Comparison of ENCODE assay signal across 8 cellular contexts in genomic region chr20:40688129-40689099, GRCh38. TPM values are rescaled to one million over a fixed set of nuclear protein-coding genes. Genes with fewer than 3 reads are reported as not detected.
DNase-seq lines count a peak whose midpoint lies in the region; ATAC-seq lines count a peak whose summit lies in the region.

No MANE protein-coding gene starts in this region.

- H3K9ac ChIP-seq in NT2/D1 (ENCODE audit: insufficient read length, low read depth) (peak overlapping the region; percentile 84), endocrine pancreas (ENCODE audit: control insufficient read depth, insufficient read depth, low read length) (peak overlapping the region; percentile 76), muscle layer of colon (ENCODE audit: low read length) (no peak overlapping the region)

- H3K27me3 Mint-ChIP-seq in CD8-positive, alpha-beta memory T cell, result peaks cover 64 to 85% of the 10 kb centered on the region in 2 donors

- H3K4me1 Mint-ChIP-seq in CD8-positive, alpha-beta memory T cell, result peaks cover 0 to 39% (median 13%) of the 10 kb centered on the region in 3 donors

- H3K27ac Mint-ChIP-seq in CD8-positive, alpha-beta memory T cell, result no peak overlapping the region

- H3K9me3 Mint-ChIP-seq in CD8-positive, alpha-beta memory T cell, result no peaks in the 10 kb centered on the region

- DNase-seq in CD8-positive, alpha-beta memory T cell, result no peak
- no peak for DNase-seq in NT2/D1 (ENCODE audit: low read depth, low spot score)
- no peak for DNase-seq in SIG-M5 treated with dmso at 0.1 percent for 504 hours (lab: John Stamatoyannopoulos, UW; ENCODE audit: unreplicated experiment)
- DNase-seq in iPS-NIHi11 (ENCODE audit: low spot score), result no peak

- no peaks in the 10 kb centered on the region for H3K9me3 ChIP-seq in CD8-positive, alpha-beta memory T cell (ENCODE audit: low read length)
- no peaks in the 10 kb centered on the region for H3K9me3 ChIP-seq in NT2/D1 (ENCODE audit: insufficient read depth, low read length)
- no peaks in the 10 kb centered on the region for H3K9me3 ChIP-seq in endocrine pancreas (ENCODE audit: control insufficient read depth, low read length)
- H3K9me3 ChIP-seq in muscle layer of colon (ENCODE audit: low read length), result no peaks in the 10 kb centered on the region

- no peak overlapping the region for H3K27ac ChIP-seq in CD8-positive, alpha-beta memory T cell (ENCODE audit: low read depth, low read length)
- H3K27ac ChIP-seq in muscle layer of colon (ENCODE audit: low read depth, low read length), result peak overlapping the region; percentile 86

- no peak for ATAC-seq in HG03354 (IDR thresholded peaks at IDR 0.05; ENCODE audit: poor library complexity, severe bottlenecking, unreplicated experiment)
- no peak for ATAC-seq in HG03342 (IDR thresholded peaks at IDR 0.05; ENCODE audit: unreplicated experiment)

- no peak overlapping the region for H3K4me3 ChIP-seq in CD8-positive, alpha-beta memory T cell (ENCODE audit: low read length)
- H3K4me3 ChIP-seq in NT2/D1 (ENCODE audit: insufficient read length, low read depth) (peak overlapping the region; percentile 62), endocrine pancreas (ENCODE audit: control insufficient read depth, insufficient read depth, low read length) (no peak overlapping the region), muscle layer of colon (ENCODE audit: low read depth in 1 of 2, low read length in 2 of 2) (peak overlapping the region; percentile 64 to 83)

- no peaks in the 10 kb centered on the region for H3K36me3 ChIP-seq in CD8-positive, alpha-beta memory T cell (ENCODE audit: insufficient read depth, low read length)
- H3K36me3 ChIP-seq in NT2/D1 (ENCODE audit: insufficient read depth, insufficient read length, low read length) (no peaks in the 10 kb centered on the region), endocrine pancreas (ENCODE audit: control insufficient read depth, insufficient read depth, low read length) (peaks cover 3% of the 10 kb centered on the region), muscle layer of colon (ENCODE audit: insufficient read depth, low read length) (no peaks in the 10 kb centered on the region)

- CTCF ChIA-PET in CD8-positive, alpha-beta memory T cell (lab: Charles Lee), result interaction anchor here (1.5 kb wide), 1 partner anchor 12 kb away, joined by 4 read pairs; no protein-coding TSS in a partner anchor

- H3K4me1 ChIP-seq in CD8-positive, alpha-beta memory T cell (ENCODE audit: insufficient read depth, low read length), result no peaks in the 10 kb centered on the region
- peaks cover 5% of the 10 kb centered on the region for H3K4me1 ChIP-seq in NT2/D1 (ENCODE audit: insufficient read depth, insufficient read length)
- no peaks in the 10 kb centered on the region for H3K4me1 ChIP-seq in endocrine pancreas (ENCODE audit: control insufficient read depth, insufficient read depth, low read length)
- peaks cover 7% of the 10 kb centered on the region for H3K4me1 ChIP-seq in muscle layer of colon (ENCODE audit: insufficient read depth, low read length)

- H3K36me3 Mint-ChIP-seq in CD8-positive, alpha-beta memory T cell, result no peaks in the 10 kb centered on the region

- POLR2A ChIA-PET in CD8-positive, alpha-beta memory T cell (lab: Charles Lee), result no interaction called here

- peak overlapping the region in 5 of 7 donors; percentile 38 to 65 (median 55) for H3K4me3 Mint-ChIP-seq in CD8-positive, alpha-beta memory T cell

- H3K27me3 ChIP-seq in CD8-positive, alpha-beta memory T cell (ENCODE audit: insufficient read depth, low read length, poor library complexity, severe bottlenecking), result peaks cover 27% of the 10 kb centered on the region
- peaks cover 92% of the 10 kb centered on the region for H3K27me3 ChIP-seq in NT2/D1 (ENCODE audit: insufficient read depth, insufficient read length)
- no peaks in the 10 kb centered on the region for H3K27me3 ChIP-seq in endocrine pancreas (ENCODE audit: control insufficient read depth, insufficient read depth, low read length)
- H3K27me3 ChIP-seq in muscle layer of colon (ENCODE audit: control insufficient read depth in 1 of 2, insufficient read depth in 2 of 2, low read length in 2 of 2), result peaks cover 33% of the 10 kb centered on the region in 2 donors

RNA-seq across cellular contexts. Expression of gene MAFB, which starts 0.6 kb away (rescaled TPM):
- total RNA-seq in CD8-positive, alpha-beta memory T cell, result 1 to 10 TPM; 1.7 to 2.0 TPM
- polyA plus RNA-seq in CD8-positive, alpha-beta memory T cell, result not detected

Comparison
In these comparisons a context has a peak if more than half of its experiments do, and no peak if none do; other contexts are left out.
1. H3K4me3 ChIP-seq: peak in NT2/D1 (single experiment) and muscle layer of colon (2 of 2); none in CD8-positive, alpha-beta memory T cell (single experiment) and endocrine pancreas (single experiment).